15 cellular contexts compared by ENCODE assay signal in the genomic region with DNA sequence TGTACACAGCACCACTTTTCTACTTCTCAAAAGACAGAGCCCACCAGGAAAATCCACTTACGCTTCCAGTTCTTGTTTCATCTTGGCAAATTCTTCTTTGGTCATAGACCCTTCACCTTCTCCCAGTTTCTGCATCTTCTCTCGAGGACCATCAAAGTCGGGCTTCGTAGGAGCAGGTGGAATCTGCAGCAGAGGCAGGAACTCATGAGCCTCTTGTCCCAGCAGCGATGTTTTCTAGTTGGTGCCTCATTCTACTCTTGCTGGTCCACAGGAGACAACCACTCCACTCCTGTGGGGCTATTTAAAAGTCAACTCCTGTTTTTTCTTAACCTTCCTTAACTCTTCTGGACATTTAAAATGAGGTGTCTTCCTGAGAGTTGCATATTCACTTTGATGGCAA. TPM values are rescaled to one million over a fixed set of nuclear protein-coding genes. Genes with fewer than 3 reads are reported as not detected.
A peak's percentile ranks its signal among the peaks of the same experiment; 100 is the strongest.
DNase-seq lines count a peak whose midpoint lies in the region; ATAC-seq and TF ChIP-seq lines count a peak whose summit lies in the region.
"Had no signal": no experiment of that assay in that cellular context is flagged by ENCODE, and none has a peak within 500 bp of the region (broad histone marks: within the 10 kb centered on the region; RNA-seq: fewer than 3 reads in every experiment).

No MANE protein-coding gene starts in this region.

- CTCF ChIA-PET in WTC11 (lab: Charles Lee) = no interaction called here

- TF ChIP-seq CTCF in WTC11 (IDR thresholded peaks at IDR 0.05) (no peak), mesothelial cell of epicardium (IDR thresholded peaks at IDR 0.05; ENCODE audit: unreplicated experiment) (no peak)

- no peaks in the 10 kb centered on the region for H3K9me3 Mint-ChIP-seq in stimulated activated naive CD8-positive, alpha-beta T cell treated with anti-CD3 and anti-CD28 coated beads, Interleukin-15, Interleukin-2, amounts not matched to agents 100 ng/mL and 50 ng/mL, for 24 hours
- H3K9me3 Mint-ChIP-seq in WTC11 (no peaks in the 10 kb centered on the region), mesothelial cell of epicardium (no peaks in the 10 kb centered on the region)

- H3K27ac Mint-ChIP-seq in stimulated activated naive CD8-positive, alpha-beta T cell treated with anti-CD3 and anti-CD28 coated beads, Interleukin-15, Interleukin-2, amounts not matched to agents 100 ng/mL and 50 ng/mL, for 24 hours = peak overlapping the region; percentile 26
- H3K27ac Mint-ChIP-seq in WTC11 (peak overlapping the region; percentile 93), mesothelial cell of epicardium (peak overlapping the region; percentile 62)

- peaks cover 89% of the 10 kb centered on the region for H3K36me3 Mint-ChIP-seq in stimulated activated naive CD8-positive, alpha-beta T cell treated with anti-CD3 and anti-CD28 coated beads, Interleukin-15, Interleukin-2, amounts not matched to agents 100 ng/mL and 50 ng/mL, for 24 hours (ENCODE audit: low read depth)
- H3K36me3 Mint-ChIP-seq in WTC11 = peaks cover 85% of the 10 kb centered on the region
- peaks cover 53% of the 10 kb centered on the region for H3K36me3 Mint-ChIP-seq in mesothelial cell of epicardium

- H3K4me1 Mint-ChIP-seq in stimulated activated naive CD8-positive, alpha-beta T cell treated with anti-CD3 and anti-CD28 coated beads, Interleukin-15, Interleukin-2, amounts not matched to agents 100 ng/mL and 50 ng/mL, for 24 hours (ENCODE audit: low read depth) = peaks cover 47% of the 10 kb centered on the region
- H3K4me1 Mint-ChIP-seq in WTC11 (peaks cover 19% of the 10 kb centered on the region), mesothelial cell of epicardium (peaks cover 23% of the 10 kb centered on the region)

- DNase-seq in stimulated activated naive CD8-positive, alpha-beta T cell treated with anti-CD3 and anti-CD28 coated beads, Interleukin-15, Interleukin-2, amounts not matched to agents 100 U/mL and 50 U/mL, for 24 hours = no peak
- no peak for DNase-seq in WTC11 (ENCODE audit: low spot score)
- no peak for DNase-seq in mesothelial cell of epicardium (ENCODE audit: low spot score in 2 of 2, unreplicated experiment in 2 of 2)
- no peak for DNase-seq in NCI-H526 treated with DMSO at 0.1 percent for 48 hours (lab: John Stamatoyannopoulos, UW)
- no peak for DNase-seq in islet precursor cell
- DNase-seq: BE2C, EL, HCEC 1CT, NCI-H1436 treated with DMSO at 0.1 percent for 48 hours, NCI-H2081, NCI-H510A treated with DMSO at 0.1 percent for 48 hours, Peyer's patch, SHP77 had no signal

- H3K4me3 Mint-ChIP-seq in stimulated activated naive CD8-positive, alpha-beta T cell treated with anti-CD3 and anti-CD28 coated beads, Interleukin-15, Interleukin-2, amounts not matched to agents 100 ng/mL and 50 ng/mL, for 24 hours = no peak overlapping the region
- H3K4me3 Mint-ChIP-seq in WTC11 = no peak overlapping the region
- no peak overlapping the region for H3K4me3 Mint-ChIP-seq in mesothelial cell of epicardium

- no peak for ATAC-seq in stimulated activated naive CD8-positive, alpha-beta T cell treated with anti-CD3 and anti-CD28 coated beads, Interleukin-15, Interleukin-2, amounts not matched to agents 100 U/mL and 50 U/mL, for 24 hours
- no peak for ATAC-seq in WTC11
- ATAC-seq in HG02759 (IDR thresholded peaks at IDR 0.05; ENCODE audit: unreplicated experiment) = no peak

- no peaks in the 10 kb centered on the region for H3K27me3 Mint-ChIP-seq in stimulated activated naive CD8-positive, alpha-beta T cell treated with anti-CD3 and anti-CD28 coated beads, Interleukin-15, Interleukin-2, amounts not matched to agents 100 ng/mL and 50 ng/mL, for 24 hours
- H3K27me3 Mint-ChIP-seq in WTC11 (ENCODE audit: low read depth) = no peaks in the 10 kb centered on the region
- no peaks in the 10 kb centered on the region for H3K27me3 Mint-ChIP-seq in mesothelial cell of epicardium (ENCODE audit: low read depth)

- POLR2A ChIA-PET in WTC11 (lab: Charles Lee) = no interaction called here

TF ChIP-seq in WTC11, 78 proteins besides CTCF, POLR2A, EP300 and RAD21 (continues in another document):
- TF ChIP-seq, protein P1, sequence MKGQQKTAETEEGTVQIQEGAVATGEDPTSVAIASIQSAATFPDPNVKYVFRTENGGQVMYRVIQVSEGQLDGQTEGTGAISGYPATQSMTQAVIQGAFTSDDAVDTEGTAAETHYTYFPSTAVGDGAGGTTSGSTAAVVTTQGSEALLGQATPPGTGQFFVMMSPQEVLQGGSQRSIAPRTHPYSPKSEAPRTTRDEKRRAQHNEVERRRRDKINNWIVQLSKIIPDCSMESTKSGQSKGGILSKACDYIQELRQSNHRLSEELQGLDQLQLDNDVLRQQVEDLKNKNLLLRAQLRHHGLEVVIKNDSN (CRISPR knock-in tag; IDR thresholded peaks at IDR 0.05) = no peak
- no peak for TF ChIP-seq CBFB (CRISPR knock-in tag; IDR thresholded peaks at IDR 0.05; ENCODE audit: low read depth)
- TF ChIP-seq, protein P2, sequence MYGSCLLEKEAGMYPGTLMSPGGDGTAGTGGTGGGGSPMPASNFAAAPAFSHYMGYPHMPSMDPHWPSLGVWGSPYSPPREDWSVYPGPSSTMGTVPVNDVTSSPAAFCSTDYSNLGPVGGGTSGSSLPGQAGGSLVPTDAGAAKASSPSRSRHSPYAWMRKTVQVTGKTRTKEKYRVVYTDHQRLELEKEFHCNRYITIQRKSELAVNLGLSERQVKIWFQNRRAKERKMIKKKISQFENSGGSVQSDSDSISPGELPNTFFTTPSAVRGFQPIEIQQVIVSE (CRISPR knock-in tag; IDR thresholded peaks at IDR 0.05; ENCODE audit: borderline replicate concordance) = no peak
- no peak for TF ChIP-seq RELA (CRISPR knock-in tag; IDR thresholded peaks at IDR 0.05; ENCODE audit: borderline replicate concordance)
- no peak for TF ChIP-seq ZNF138 (CRISPR knock-in tag; conservative IDR thresholded peaks at IDR 0.05)
- no peak for TF ChIP-seq NR1H2 (CRISPR knock-in tag; IDR thresholded peaks at IDR 0.05)
- TF ChIP-seq ZNF416 (CRISPR knock-in tag; IDR thresholded peaks at IDR 0.05) = no peak
- TF ChIP-seq, protein P3, sequence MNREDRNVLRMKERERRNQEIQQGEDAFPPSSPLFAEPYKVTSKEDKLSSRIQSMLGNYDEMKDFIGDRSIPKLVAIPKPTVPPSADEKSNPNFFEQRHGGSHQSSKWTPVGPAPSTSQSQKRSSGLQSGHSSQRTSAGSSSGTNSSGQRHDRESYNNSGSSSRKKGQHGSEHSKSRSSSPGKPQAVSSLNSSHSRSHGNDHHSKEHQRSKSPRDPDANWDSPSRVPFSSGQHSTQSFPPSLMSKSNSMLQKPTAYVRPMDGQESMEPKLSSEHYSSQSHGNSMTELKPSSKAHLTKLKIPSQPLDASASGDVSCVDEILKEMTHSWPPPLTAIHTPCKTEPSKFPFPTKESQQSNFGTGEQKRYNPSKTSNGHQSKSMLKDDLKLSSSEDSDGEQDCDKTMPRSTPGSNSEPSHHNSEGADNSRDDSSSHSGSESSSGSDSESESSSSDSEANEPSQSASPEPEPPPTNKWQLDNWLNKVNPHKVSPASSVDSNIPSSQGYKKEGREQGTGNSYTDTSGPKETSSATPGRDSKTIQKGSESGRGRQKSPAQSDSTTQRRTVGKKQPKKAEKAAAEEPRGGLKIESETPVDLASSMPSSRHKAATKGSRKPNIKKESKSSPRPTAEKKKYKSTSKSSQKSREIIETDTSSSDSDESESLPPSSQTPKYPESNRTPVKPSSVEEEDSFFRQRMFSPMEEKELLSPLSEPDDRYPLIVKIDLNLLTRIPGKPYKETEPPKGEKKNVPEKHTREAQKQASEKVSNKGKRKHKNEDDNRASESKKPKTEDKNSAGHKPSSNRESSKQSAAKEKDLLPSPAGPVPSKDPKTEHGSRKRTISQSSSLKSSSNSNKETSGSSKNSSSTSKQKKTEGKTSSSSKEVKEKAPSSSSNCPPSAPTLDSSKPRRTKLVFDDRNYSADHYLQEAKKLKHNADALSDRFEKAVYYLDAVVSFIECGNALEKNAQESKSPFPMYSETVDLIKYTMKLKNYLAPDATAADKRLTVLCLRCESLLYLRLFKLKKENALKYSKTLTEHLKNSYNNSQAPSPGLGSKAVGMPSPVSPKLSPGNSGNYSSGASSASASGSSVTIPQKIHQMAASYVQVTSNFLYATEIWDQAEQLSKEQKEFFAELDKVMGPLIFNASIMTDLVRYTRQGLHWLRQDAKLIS (CRISPR knock-in tag; IDR thresholded peaks at IDR 0.05; ENCODE audit: borderline replicate concordance) = no peak
- TF ChIP-seq, protein P4, sequence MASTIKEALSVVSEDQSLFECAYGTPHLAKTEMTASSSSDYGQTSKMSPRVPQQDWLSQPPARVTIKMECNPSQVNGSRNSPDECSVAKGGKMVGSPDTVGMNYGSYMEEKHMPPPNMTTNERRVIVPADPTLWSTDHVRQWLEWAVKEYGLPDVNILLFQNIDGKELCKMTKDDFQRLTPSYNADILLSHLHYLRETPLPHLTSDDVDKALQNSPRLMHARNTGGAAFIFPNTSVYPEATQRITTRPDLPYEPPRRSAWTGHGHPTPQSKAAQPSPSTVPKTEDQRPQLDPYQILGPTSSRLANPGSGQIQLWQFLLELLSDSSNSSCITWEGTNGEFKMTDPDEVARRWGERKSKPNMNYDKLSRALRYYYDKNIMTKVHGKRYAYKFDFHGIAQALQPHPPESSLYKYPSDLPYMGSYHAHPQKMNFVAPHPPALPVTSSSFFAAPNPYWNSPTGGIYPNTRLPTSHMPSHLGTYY (CRISPR knock-in tag; IDR thresholded peaks at IDR 0.05) = no peak
- no peak for TF ChIP-seq SOX15 (CRISPR knock-in tag; IDR thresholded peaks at IDR 0.05)
- no peak for TF ChIP-seq TP53 (CRISPR knock-in tag; IDR thresholded peaks at IDR 0.05)
- TF ChIP-seq, protein P5, sequence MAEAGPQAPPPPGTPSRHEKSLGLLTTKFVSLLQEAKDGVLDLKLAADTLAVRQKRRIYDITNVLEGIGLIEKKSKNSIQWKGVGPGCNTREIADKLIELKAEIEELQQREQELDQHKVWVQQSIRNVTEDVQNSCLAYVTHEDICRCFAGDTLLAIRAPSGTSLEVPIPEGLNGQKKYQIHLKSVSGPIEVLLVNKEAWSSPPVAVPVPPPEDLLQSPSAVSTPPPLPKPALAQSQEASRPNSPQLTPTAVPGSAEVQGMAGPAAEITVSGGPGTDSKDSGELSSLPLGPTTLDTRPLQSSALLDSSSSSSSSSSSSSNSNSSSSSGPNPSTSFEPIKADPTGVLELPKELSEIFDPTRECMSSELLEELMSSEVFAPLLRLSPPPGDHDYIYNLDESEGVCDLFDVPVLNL (CRISPR knock-in tag; IDR thresholded peaks at IDR 0.05; ENCODE audit: borderline replicate concordance, low read depth) = no peak
- no peak for TF ChIP-seq MXD4 (CRISPR knock-in tag; IDR thresholded peaks at IDR 0.05; ENCODE audit: borderline replicate concordance)

RNA-seq across cellular contexts. Expression of a gene that starts 14.7 kb away (rescaled TPM):
- total RNA-seq in WTC11 (2021) (172 to 192 TPM (median 173 TPM) in 3 replicates), mesothelial cell of epicardium (130 to 134 TPM (median 133 TPM) in 3 replicates)

RNA-seq across cellular contexts. Expression of a gene that starts 14.9 kb away (rescaled TPM):
- total RNA-seq in WTC11 (2021) (55.0 to 59.2 TPM (median 56.0 TPM) in 3 replicates), mesothelial cell of epicardium (25.0 to 26.7 TPM (median 25.7 TPM) in 3 replicates)

Comparison
In these comparisons a context has a peak if more than half of its experiments do, and no peak if none do; other contexts are left out.
1. H3K27ac Mint-ChIP-seq: peak in every context shown above with its lines; median percentile 93 in WTC11; 62 in mesothelial cell of epicardium; 26 in stimulated activated naive CD8-positive, alpha-beta T cell treated with anti-CD3 and anti-CD28 coated beads, Interleukin-15, Interleukin-2, amounts not matched to agents 100 ng/mL and 50 ng/mL, for 24 hours.